11 cellular contexts compared by ENCODE assay signal in genomic region chr12:80946591-80946990, GRCh38. TPM values are rescaled to one million over a fixed set of nuclear protein-coding genes. Genes with fewer than 3 reads are reported as not detected.
DNase-seq lines count a peak whose midpoint lies in the region; ATAC-seq and FAIRE-seq lines count a peak whose summit lies in the region.
"Had no signal": no experiment of that assay in that cellular context is flagged by ENCODE, and none has a peak within 500 bp of the region (broad histone marks: within the 10 kb centered on the region; RNA-seq: fewer than 3 reads in every experiment).

No MANE protein-coding gene starts in this region.

- no peaks in the 10 kb centered on the region for H3K36me3 Mint-ChIP-seq in activated CD4-positive, alpha-beta memory T cell treated with anti-CD3 and anti-CD28 coated beads for 36 hours
- H3K36me3 Mint-ChIP-seq: CD8-positive, alpha-beta memory T cell had no signal

- POLR2A ChIA-PET in activated CD4-positive, alpha-beta memory T cell treated with anti-CD3 and anti-CD28 coated beads for 36 hours (lab: Charles Lee) = no interaction called here

- intact Hi-C loops in activated CD4-positive, alpha-beta memory T cell treated with anti-CD3 and anti-CD28 coated beads for 36 hours (cut with micrococcal nuclease) = no loop called here

- no peak overlapping the region for H3K27ac Mint-ChIP-seq in activated CD4-positive, alpha-beta memory T cell treated with anti-CD3 and anti-CD28 coated beads for 36 hours
- H3K27ac Mint-ChIP-seq: CD8-positive, alpha-beta memory T cell had no signal

- H3K4me3 ChIP-seq in small intestine (ENCODE audit: low read depth in 1 of 2, low read length in 2 of 2) = no peak overlapping the region

- H3K9me3 Mint-ChIP-seq in activated CD4-positive, alpha-beta memory T cell treated with anti-CD3 and anti-CD28 coated beads for 36 hours = peaks cover 3% of the 10 kb centered on the region

- DNase-seq in NCI-H748 (lab: John Stamatoyannopoulos, UW; ENCODE audit: unreplicated experiment) (peak; percentile 10), NCI-H748 treated with DMSO at 0.1 percent for 48 hours (lab: John Stamatoyannopoulos, UW) (no peak), cerebellar cortex (ENCODE audit: low spot score) (peak; percentile 33), small intestine (no peak), NCI-H524 (lab: John Stamatoyannopoulos, UW) (no peak), pons (ENCODE audit: low spot score) (no peak)
- DNase-seq in activated CD4-positive, alpha-beta memory T cell treated with anti-CD3 and anti-CD28 coated beads for 36 hours = no peak
- DNase-seq: CD8-positive, alpha-beta memory T cell; NCI-H2171 had no signal

- H3K4me1 Mint-ChIP-seq in activated CD4-positive, alpha-beta memory T cell treated with anti-CD3 and anti-CD28 coated beads for 36 hours (ENCODE audit: low read depth) = no peaks in the 10 kb centered on the region
- H3K4me1 Mint-ChIP-seq: CD8-positive, alpha-beta memory T cell had no signal

- H3K36me3 ChIP-seq in small intestine (ENCODE audit: control insufficient read depth in 2 of 2, insufficient read depth in 2 of 2, low read length in 2 of 2) = no peaks in the 10 kb centered on the region

- H3K27me3 ChIP-seq in small intestine (ENCODE audit: control insufficient read depth in 2 of 2, insufficient read depth in 2 of 2, low read length in 2 of 2) = no peaks in the 10 kb centered on the region

- H3K9me3 ChIP-seq in small intestine (ENCODE audit: control insufficient read depth, low read depth) = no peaks in the 10 kb centered on the region

- CTCF ChIA-PET in activated CD4-positive, alpha-beta memory T cell treated with anti-CD3 and anti-CD28 coated beads for 36 hours (lab: Charles Lee) = no interaction called here

- peak; percentile 86 for FAIRE-seq in small intestine (lab: Jason Lieb, UNC)
- FAIRE-seq: TTC549 had no signal

- H3K4me3 Mint-ChIP-seq in activated CD4-positive, alpha-beta memory T cell treated with anti-CD3 and anti-CD28 coated beads for 36 hours = no peak overlapping the region
- H3K4me3 Mint-ChIP-seq: CD8-positive, alpha-beta memory T cell had no signal

- ATAC-seq in HG03378 (IDR thresholded peaks at IDR 0.05; ENCODE audit: unreplicated experiment) = peak; percentile 69

- H3K4me1 ChIP-seq in small intestine (ENCODE audit: control insufficient read depth in 2 of 2, insufficient read depth in 1 of 2, low read depth in 1 of 2, low read length in 1 of 2) = no peaks in the 10 kb centered on the region

- H3K27me3 Mint-ChIP-seq in activated CD4-positive, alpha-beta memory T cell treated with anti-CD3 and anti-CD28 coated beads for 36 hours = no peaks in the 10 kb centered on the region
- H3K27me3 Mint-ChIP-seq: CD8-positive, alpha-beta memory T cell had no signal

- H3K27ac ChIP-seq in small intestine (ENCODE audit: low read depth in 1 of 2, low read length in 1 of 2) = no peak overlapping the region

- WGBS in small intestine, 3 donors = 22 to 44% (median 34%) methylated on average over 3 of the region's 3 CpGs

RNA-seq across cellular contexts. Expression of gene LIN7A, which starts 8.9 kb away (rescaled TPM):
- under 1 TPM; 0.27 to 0.89 (median 0.34) TPM for polyA plus RNA-seq in small intestine
- total RNA-seq in activated CD4-positive, alpha-beta memory T cell treated with anti-CD3 and anti-CD28 coated beads for 36 hours = not detected
- total RNA-seq: CD8-positive, alpha-beta memory T cell had no signal
- polyA plus RNA-seq: CD8-positive, alpha-beta memory T cell had no signal

Comparison
In these comparisons a context has a peak if more than half of its experiments do, and no peak if none do; other contexts are left out.
1. DNase-seq: peak in NCI-H748 (single experiment) and cerebellar cortex (single experiment); none in NCI-H748 treated with DMSO at 0.1 percent for 48 hours (single experiment), small intestine (single experiment), NCI-H524 (0 of 2), activated CD4-positive, alpha-beta memory T cell treated with anti-CD3 and anti-CD28 coated beads for 36 hours (single experiment) and pons (single experiment).